Comparison of ENCODE assay signal across 22 cellular contexts in the genomic region with DNA sequence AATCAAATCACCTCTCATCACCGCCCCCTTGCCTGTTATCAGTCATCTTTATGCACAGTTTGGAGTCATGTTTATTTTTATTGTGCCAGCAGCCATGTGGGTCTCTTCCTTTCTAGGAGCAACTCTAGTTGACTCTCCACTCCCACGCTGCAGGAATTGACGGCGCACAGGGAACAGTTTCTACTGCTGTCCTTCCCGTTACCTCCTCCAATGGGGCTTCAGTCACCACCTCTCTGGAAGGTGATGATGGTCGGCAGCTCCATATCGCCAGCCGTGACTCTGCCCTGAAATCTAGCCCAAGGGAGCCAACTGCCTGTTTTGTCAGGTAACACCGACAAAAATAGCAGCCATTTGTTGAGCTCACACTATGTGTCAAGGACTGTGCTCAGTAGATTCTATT. TPM values are rescaled to one million over a fixed set of nuclear protein-coding genes. Genes with fewer than 3 reads are reported as not detected.
"Had no signal": no experiment of that assay in that cellular context is flagged by ENCODE, and none has a peak within 500 bp of the region (broad histone marks: within the 10 kb centered on the region; RNA-seq: fewer than 3 reads in every experiment).

No MANE protein-coding gene starts in this region.

- H3K4me3 ChIP-seq: K562, Peyer's patch had no signal

- H3K36me3 ChIP-seq: Peyer's patch had no signal

- H3K4me1 ChIP-seq: Peyer's patch had no signal

- ATAC-seq: activated CD8-positive, alpha-beta memory T cell treated with anti-CD3 and anti-CD28 coated beads, Interleukin-2, amount 10 ng/mL, durations not matched to agents 7 days and 5 days; K562 had no signal

- H3K27me3 ChIP-seq: Peyer's patch had no signal

- H3K9me3 ChIP-seq: Peyer's patch had no signal

- H3K27ac ChIP-seq: Peyer's patch, RWPE1 had no signal

- DNase-seq: activated CD4-positive, alpha-beta T cell treated with anti-CD3 and anti-CD28 coated beads for 48 hours; activated CD4-positive, alpha-beta T cell treated with anti-CD3 and anti-CD28 coated beads, Interleukin-2, amount 50 U/mL, for 48 hours; activated CD4-positive, CD25-positive, alpha-beta regulatory T cell treated with anti-CD3 and anti-CD28 coated beads, Interleukin-2, amount 50 U/mL, for 72 hours; activated CD8-positive, alpha-beta memory T cell treated with anti-CD3 and anti-CD28 coated beads, Interleukin-2, amount 10 ng/mL, durations not matched to agents 7 days and 5 days; activated effector memory CD4-positive, alpha-beta T cell treated with Interleukin-2 at 50 U/mL for 16 hours; activated naive CD4-positive, alpha-beta T cell; activated T-cell treated with anti-CD3 and anti-CD28 coated beads, Interleukin-2, amount 50 U/mL, for 24 hours; aorta; Karpas-422; NCI-H1092; NCI-H1417 treated with DMSO at 0.1 percent for 48 hours; NCI-H1694; NCI-H2029; NCI-H2107; NCI-H510A treated with DMSO at 0.1 percent for 48 hours; Peyer's patch; SHP77 treated with DMSO at 0.1 percent for 48 hours had no signal

RNA-seq across cellular contexts. Expression of gene FAM107A, which starts 35.6 kb away (rescaled TPM):
- total RNA-seq: activated CD8-positive, alpha-beta memory T cell treated with anti-CD3 and anti-CD28 coated beads, Interleukin-2, amount 10 ng/mL, durations not matched to agents 7 days and 5 days; activated T-helper 1 cell treated with anti-CD3 and anti-CD28 coated beads, Interleukin-12 subunit alpha, Interleukin-12 subunit beta, Interleukin-2, Interleukin-4 antibody, amounts not matched to agents 30 ng/mL and 10 ng/mL and 1 ng/mL, durations not matched to agents 14 hours and 24 hours and 36 hours; bronchial epithelial cell; SK-MEL-5 had no signal
- polyA plus RNA-seq: K562 had no signal

RNA-seq across cellular contexts. Expression of gene FAM3D, which starts 53.7 kb away (rescaled TPM):
- total RNA-seq: activated CD8-positive, alpha-beta memory T cell treated with anti-CD3 and anti-CD28 coated beads, Interleukin-2, amount 10 ng/mL, durations not matched to agents 7 days and 5 days; activated T-helper 1 cell treated with anti-CD3 and anti-CD28 coated beads, Interleukin-12 subunit alpha, Interleukin-12 subunit beta, Interleukin-2, Interleukin-4 antibody, amounts not matched to agents 30 ng/mL and 10 ng/mL and 1 ng/mL, durations not matched to agents 14 hours and 24 hours and 36 hours; aorta; K562; SK-MEL-5 had no signal
- polyA plus RNA-seq: K562 had no signal
